8 cellular contexts compared by ENCODE assay signal in genomic region chr19:7679771-7680605, GRCh38. TPM values are rescaled to one million over a fixed set of nuclear protein-coding genes. Genes with fewer than 3 reads are reported as not detected.
DNase-seq lines count a peak whose midpoint lies in the region; TF ChIP-seq lines count a peak whose summit lies in the region.

No MANE protein-coding gene starts in this region.

- in situ Hi-C loops in GM23248 (cut with MboI) = loop anchor here (10.0 kb wide), 1 partner anchor 115 kb away; no protein-coding TSS in a partner anchor

- H3K27me3 ChIP-seq in GM23248 (replicated peaks; ENCODE audit: insufficient read depth) = peaks cover 11% of the 10 kb centered on the region; the same call in 1 of the 2 replicates

- H3K4me3 ChIP-seq in GM23248 (peak overlapping the region; percentile 83), SK-N-MC (peak overlapping the region; percentile 98), fibroblast of villous mesenchyme (ENCODE audit: low read depth, low read length) (peak overlapping the region; percentile 36), skeletal muscle cell (ENCODE audit: low read depth, low read length) (peak overlapping the region; percentile 99)

- no peaks in the 10 kb centered on the region for H4K20me1 ChIP-seq in GM23248 (ENCODE audit: insufficient read depth)

- peak overlapping the region; percentile 93 for H2AFZ ChIP-seq in GM23248

- H3K36me3 ChIP-seq in GM23248 (ENCODE audit: low read depth) (0 out of 2 replicates have a peak, but pooled peaks cover 3% of the 10 kb centered on the region), SK-N-MC (ENCODE audit: insufficient read depth, low read length) (peaks cover 5% of the 10 kb centered on the region; the same call in 1 of the 2 replicates)

- H3K79me2 ChIP-seq in GM23248 (ENCODE audit: insufficient read depth) = peaks cover 18% of the 10 kb centered on the region

- TF ChIP-seq CTCF in fibroblast of villous mesenchyme (IDR thresholded peaks at IDR 0.05; ENCODE audit: insufficient read depth, low read depth, low read length) = no peak

- H3K27ac ChIP-seq in GM23248 = no peak overlapping the region
- H3K27ac ChIP-seq in SK-N-MC = no peak overlapping the region

- H3F3A ChIP-seq in GM23248 (ENCODE audit: insufficient read depth) = no peaks in the 10 kb centered on the region

- DNase-seq in GM23248 (no peak), SK-N-MC (ENCODE audit: low read depth, low spot score) (no peak), fibroblast of villous mesenchyme (ENCODE audit: low read depth) (no peak), skeletal muscle cell (ENCODE audit: low read depth) (no peak), A172 (ENCODE audit: low spot score) (no peak), NOMO-1 treated with dmso at 0.1 percent for 144 hours (lab: John Stamatoyannopoulos, UW; ENCODE audit: unreplicated experiment) (no peak), SKM-1 (lab: John Stamatoyannopoulos, UW; ENCODE audit: unreplicated experiment) (no peak), NCI-H1694 treated with DMSO at 0.1 percent for 48 hours (lab: John Stamatoyannopoulos, UW) (no peak)

- no peaks in the 10 kb centered on the region for H3K9me2 ChIP-seq in GM23248 (ENCODE audit: insufficient read depth)

- H3K4me2 ChIP-seq in GM23248 (ENCODE audit: unreplicated experiment) = peak overlapping the region; percentile 99

- no peaks in the 10 kb centered on the region for H3K9me3 ChIP-seq in GM23248 (ENCODE audit: low read depth)
- H3K9me3 ChIP-seq in SK-N-MC (ENCODE audit: low read depth, low read length) = no peaks in the 10 kb centered on the region

- no peaks in the 10 kb centered on the region for H3K4me1 ChIP-seq in GM23248 (ENCODE audit: insufficient read depth)

- H3K9ac ChIP-seq in GM23248 (peak overlapping the region; percentile 36; the same call in 1 of the 2 replicates), SK-N-MC (ENCODE audit: insufficient read length) (no peak overlapping the region)

- 42 to 47% methylated on average over 21 to 22 of the region's 22 CpGs for WGBS in GM23248 (ENCODE audit: low coverage in 1 of 2, low lambda C conversion rate in 2 of 2, missing lambda C conversion rate in 2 of 2), 2 experiments

RNA-seq across cellular contexts. Expression of gene TRAPPC5, which starts 0.6 kb away (rescaled TPM):
- 68.1 and 134 TPM in 2 replicates for total RNA-seq in GM23248 (2014; rRNA removed; shearing (Covaris generic))
- 203 and 207 TPM in 2 replicates for polyA plus RNA-seq in GM23248 (2016; fragmentation: Nextera tagmentation; extraction: Ambion mirVana)
- total RNA-seq in fibroblast of villous mesenchyme = 29.0 and 29.8 TPM in 2 replicates
- total RNA-seq in A172 (2014; rRNA removed; shearing (Covaris generic)) = 118 and 176 TPM in 2 replicates

RNA-seq across cellular contexts. Expression of gene MCEMP1, which starts 3.1 kb away (rescaled TPM):
- not detected in 2 replicates for total RNA-seq in GM23248 (2014; rRNA removed; shearing (Covaris generic))
- not detected in 2 replicates for polyA plus RNA-seq in GM23248 (2016; fragmentation: Nextera tagmentation; extraction: Ambion mirVana)
- not detected in 2 replicates for total RNA-seq in fibroblast of villous mesenchyme
- not detected in 2 replicates for total RNA-seq in A172 (2014; rRNA removed; shearing (Covaris generic))

RNA-seq across cellular contexts. Expression of gene RETN, which starts 11.1 kb away (rescaled TPM):
- total RNA-seq in GM23248 (2014; rRNA removed; shearing (Covaris generic)) = not detected in 2 replicates
- polyA plus RNA-seq in GM23248 (2016; fragmentation: Nextera tagmentation; extraction: Ambion mirVana) = not detected in 2 replicates
- not detected in 2 replicates for total RNA-seq in fibroblast of villous mesenchyme
- total RNA-seq in A172 (2014; rRNA removed; shearing (Covaris generic)) = not detected in 2 replicates

RNA-seq across cellular contexts. Expression of gene FCER2, which starts 21.9 kb away (rescaled TPM):
- total RNA-seq in GM23248 (2014; rRNA removed; shearing (Covaris generic)) = not detected in 2 replicates
- polyA plus RNA-seq in GM23248 (2016; fragmentation: Nextera tagmentation; extraction: Ambion mirVana) = 0.33 TPM in 1 of 2 replicates, not detected in the other
- not detected in 2 replicates for total RNA-seq in fibroblast of villous mesenchyme
- not detected in 2 replicates for total RNA-seq in A172 (2014; rRNA removed; shearing (Covaris generic))

RNA-seq across cellular contexts. Expression of gene STXBP2, which starts 43.1 kb away (rescaled TPM):
- 1.8 TPM in 1 of 2 replicates, not detected in the other for total RNA-seq in GM23248 (2014; rRNA removed; shearing (Covaris generic))
- polyA plus RNA-seq in GM23248 (2016; fragmentation: Nextera tagmentation; extraction: Ambion mirVana) = 1.4 and 2.0 TPM in 2 replicates
- 4.2 and 9.9 TPM in 2 replicates for total RNA-seq in fibroblast of villous mesenchyme
- total RNA-seq in A172 (2014; rRNA removed; shearing (Covaris generic)) = 0.12 and 0.84 TPM in 2 replicates

Comparison
In these comparisons a context has a peak if more than half of its experiments do, and no peak if none do; other contexts are left out.
1. H3K4me3 ChIP-seq: peak in every context shown above with its lines; median percentile 99 in skeletal muscle cell; 98 in SK-N-MC; 83 in GM23248; 36 in fibroblast of villous mesenchyme.